In genomic region chr16:67191995-67192681, GRCh38 we compare ENCODE assay signal across 8 cellular contexts. TPM values are rescaled to one million over a fixed set of nuclear protein-coding genes. Genes with fewer than 3 reads are reported as not detected.
DNase-seq lines count a peak whose midpoint lies in the region; ATAC-seq, FAIRE-seq and TF ChIP-seq lines count a peak whose summit lies in the region.

Gene E2F4, plus strand, starts transcription at chr16:67192155. Its CDS starts 73 bp downstream, at chr16:67192228.

- H3K23ac ChIP-seq in H1 (ENCODE audit: insufficient read length): no peak within 1 kb of the TSS

- no peak within 1 kb of the TSS for H2AK5ac ChIP-seq in H1 (ENCODE audit: low read depth, low read length)

- CTCF ChIA-PET in CD8-positive, alpha-beta memory T cell (lab: Charles Lee): interaction anchor here (0.6 to 1.7 kb wide), 5 partner anchors 29 to 174 kb away, joined by 3 to 8 read pairs (median 3); partner anchors contain the start of gene SLC9A5
- CTCF ChIA-PET in H1 (lab: Charles Lee; ENCODE audit: partially characterized antibody): interaction anchor here (0.5 to 8.7 kb wide), 10 partner anchors 10 to 868 kb away, joined by 3 to 111 read pairs (median 4); no protein-coding TSS in a partner anchor

- peaks cover 34 to 56% (median 52%) of the 10 kb centered on the region in 3 donors for H3K4me1 Mint-ChIP-seq in CD8-positive, alpha-beta memory T cell

- DNase-seq in CD8-positive, alpha-beta memory T cell: peak; percentile 78 to 90 (median 81)
- DNase-seq in HPDE6-E6E7 (ENCODE audit: extremely low spot score): peak; percentile 88
- DNase-seq in NOMO-1 treated with dmso at 0.1 percent for 144 hours (lab: John Stamatoyannopoulos, UW; ENCODE audit: unreplicated experiment): peak; percentile 93
- peak; percentile 69 to 81 (median 70) for DNase-seq in activated CD8-positive, alpha-beta memory T cell treated with anti-CD3 and anti-CD28 coated beads for 48 hours (ENCODE audit: low read depth in 2 of 3, low spot score in 2 of 3)
- DNase-seq in H1 (ENCODE audit: low read depth in 1 of 2, low spot score in 2 of 2): peak in 1 of 2 experiments; percentile 88
- DNase-seq in mesenteric fat pad (ENCODE audit: low spot score): peak; percentile 96
- DNase-seq in stimulated activated CD8-positive, alpha-beta memory T cell treated with anti-CD3 and anti-CD28 coated beads, Interleukin-15, amount 100 ng/mL, for 1 hour (ENCODE audit: low read depth): peak; percentile 69

- H3K79me2 ChIP-seq in H1 (ENCODE audit: control insufficient read depth in 1 of 2, insufficient read depth in 2 of 2, low read length in 2 of 2): peaks cover 8 to 17% of the 10 kb centered on the region in 2 experiments

- peaks cover 10% of the 10 kb centered on the region for H3K79me1 ChIP-seq in H1 (ENCODE audit: low read depth, low read length)

- H3K9me3 Mint-ChIP-seq in CD8-positive, alpha-beta memory T cell: no peaks in the 10 kb centered on the region

- peak within 1 kb of the TSS; percentile 61 for H4K91ac ChIP-seq in H1 (replicated peaks; ENCODE audit: insufficient read length, low read length)

- TF ChIP-seq RAD21 in H1 (IDR thresholded peaks at IDR 0.05 in 1 of 2, conservative IDR thresholded peaks at IDR 0.05 in 1 of 2; ENCODE audit: low read depth in 2 of 2, low read length in 2 of 2): no peak

- peak within 1 kb of the TSS; percentile 75 to 91 (median 81) for H3K9ac ChIP-seq in H1 (replicated peaks in 1 of 4; ENCODE audit: extremely low read depth in 1 of 4, low read depth in 3 of 4, low read length in 3 of 4)

- peak within 1 kb of the TSS; percentile 84 for H3K4me3 ChIP-seq in CD8-positive, alpha-beta memory T cell (ENCODE audit: low read length)
- peak within 1 kb of the TSS; percentile 96 to 99 (median 98) for H3K4me3 ChIP-seq in H1 (ENCODE audit: extremely low read depth in 1 of 4, insufficient read depth in 2 of 4, low read depth in 3 of 4, low read length in 4 of 4)

- peaks cover 8 to 45% (median 11%) of the 10 kb centered on the region in 3 donors for H3K36me3 Mint-ChIP-seq in CD8-positive, alpha-beta memory T cell

- H3K27me3 ChIP-seq in CD8-positive, alpha-beta memory T cell (ENCODE audit: insufficient read depth, low read length, poor library complexity, severe bottlenecking): no peaks in the 10 kb centered on the region
- no peaks in the 10 kb centered on the region for H3K27me3 ChIP-seq in H1 (replicated peaks in 1 of 4; ENCODE audit: control insufficient read depth in 3 of 4, extremely low read depth in 1 of 4, insufficient read depth in 3 of 4, low read length in 3 of 4)

- peak within 1 kb of the TSS; percentile 84 to 95 (median 91) for H3K4me3 Mint-ChIP-seq in CD8-positive, alpha-beta memory T cell

- H3K27me3 Mint-ChIP-seq in CD8-positive, alpha-beta memory T cell: no peaks in the 10 kb centered on the region

- no peak within 1 kb of the TSS for H2BK20ac ChIP-seq in H1 (ENCODE audit: low read length)

- H3K27ac Mint-ChIP-seq in CD8-positive, alpha-beta memory T cell: peak within 1 kb of the TSS; percentile 79 to 98 (median 94)

- H3K23me2 ChIP-seq in H1 (ENCODE audit: low read depth, low read length): peaks cover 7% of the 10 kb centered on the region

- 0 out of 3 replicates have a peak, but pooled peaks of 1 of the 2 experiments have one; percentile 74 for TF ChIP-seq EP300 in H1 (IDR thresholded peaks at IDR 0.05; ENCODE audit: borderline replicate concordance in 1 of 2, low read depth in 2 of 2, low read length in 2 of 2)

- peaks cover 4 to 20% of the 10 kb centered on the region in 2 experiments for H4K20me1 ChIP-seq in H1 (replicated peaks in 1 of 2; ENCODE audit: control insufficient read depth in 1 of 2, insufficient read depth in 2 of 2, low read length in 2 of 2)

- H3K4me1 ChIP-seq in CD8-positive, alpha-beta memory T cell (ENCODE audit: insufficient read depth, low read length): peaks cover 24% of the 10 kb centered on the region
- peaks cover 0 to 7% (median 2%) of the 10 kb centered on the region in 4 experiments; a peak in 4 of 7 replicates for H3K4me1 ChIP-seq in H1 (replicated peaks in 1 of 4; ENCODE audit: control insufficient read depth in 3 of 4, insufficient read depth in 4 of 4, low read length in 3 of 4)

- H2BK15ac ChIP-seq in H1 (ENCODE audit: low read length): no peak within 1 kb of the TSS

- POLR2A ChIA-PET in CD8-positive, alpha-beta memory T cell (lab: Charles Lee): interaction anchor here (1.3 to 1.5 kb wide), 2 partner anchors 52 to 164 kb away, joined by 4 to 9 read pairs; no protein-coding TSS in a partner anchor
- POLR2A ChIA-PET in H1 (lab: Charles Lee; ENCODE audit: partially characterized antibody): interaction anchor here (0.5 to 1.4 kb wide), 6 partner anchors 16 to 449 kb away, joined by 3 to 5 read pairs (median 4); no protein-coding TSS in a partner anchor

- no peak within 1 kb of the TSS for H3K14ac ChIP-seq in H1 (ENCODE audit: insufficient read length)

- 0 out of 4 replicates have a peak, but pooled peaks of 1 of the 3 experiments have one; percentile 0 for TF ChIP-seq CTCF in H1 (IDR thresholded peaks at IDR 0.05; ENCODE audit: control extremely low read depth in 1 of 3, insufficient read depth in 1 of 3, low read depth in 1 of 3, low read length in 3 of 3)

- peak in 1 of 2 experiments; percentile 51; a peak in 1 of 3 replicates for TF ChIP-seq POLR2A in H1 (IDR thresholded peaks at IDR 0.05; ENCODE audit: control extremely low read depth in 1 of 2, low read depth in 2 of 2, low read length in 2 of 2)

- no peaks in the 10 kb centered on the region for H3K9me3 ChIP-seq in CD8-positive, alpha-beta memory T cell (ENCODE audit: low read length)
- no peaks in the 10 kb centered on the region for H3K9me3 ChIP-seq in H1 (ENCODE audit: insufficient read depth in 2 of 2, low read depth in 1 of 2, low read length in 1 of 2)

- H2BK5ac ChIP-seq in H1 (ENCODE audit: low read depth, low read length): peak within 1 kb of the TSS; percentile 66; the same call in 1 of the 2 replicates

- 1% methylated on average over 45 of the region's 54 CpGs; no CpG with 5 or more reads in 1 of the 2 experiments for WGBS in H1 (ENCODE audit: extremely low coverage in 1 of 2, insufficient coverage in 1 of 2, insufficient read length in 1 of 2, insufficient replicate concordance in 2 of 2, low coverage in 1 of 2, low lambda C conversion rate in 2 of 2, missing lambda C conversion rate in 1 of 2), 2 experiments

- peak within 1 kb of the TSS; percentile 41 for H3K4ac ChIP-seq in H1 (replicated peaks; ENCODE audit: insufficient read length, low read depth, low read length)

- H4K8ac ChIP-seq in H1 (ENCODE audit: extremely low read depth, insufficient read depth, low read length): peak within 1 kb of the TSS; percentile 71

- FAIRE-seq in H1 (lab: Jason Lieb, UNC): peak; percentile 48

- H3K18ac ChIP-seq in H1 (ENCODE audit: extremely low read depth, low read length): peak within 1 kb of the TSS; percentile 75; the same call in 1 of the 2 replicates

- H3K36me3 ChIP-seq in CD8-positive, alpha-beta memory T cell (ENCODE audit: insufficient read depth, low read length): peaks cover 30% of the 10 kb centered on the region
- peaks cover 14 to 35% (median 28%) of the 10 kb centered on the region in 4 experiments for H3K36me3 ChIP-seq in H1 (ENCODE audit: control insufficient read depth in 2 of 4, insufficient read depth in 4 of 4, low read length in 3 of 4)

- no peak within 1 kb of the TSS; the same call in 1 of the 2 replicates for H2AFZ ChIP-seq in H1 (ENCODE audit: low read length)

- no peak within 1 kb of the TSS for H2BK120ac ChIP-seq in H1 (replicated peaks; ENCODE audit: low read depth, low read length)

- H2BK12ac ChIP-seq in H1 (ENCODE audit: low read depth, low read length): 0 out of 2 replicates have a peak within 1 kb of the TSS, but pooled peaks have one; percentile 45

- peak within 1 kb of the TSS; percentile 93 to 94 for H3K4me2 ChIP-seq in H1 (ENCODE audit: insufficient read depth in 1 of 2, low read depth in 2 of 2, low read length in 2 of 2)

- ATAC-seq in GM19452 (IDR thresholded peaks at IDR 0.05; ENCODE audit: unreplicated experiment): peak; percentile 82

- peak within 1 kb of the TSS; percentile 47 for H3K56ac ChIP-seq in H1 (replicated peaks; ENCODE audit: insufficient read length, low read depth, low read length)

- peak within 1 kb of the TSS; percentile 90 for H4K5ac ChIP-seq in H1 (ENCODE audit: insufficient read length, low read depth, low read length)

- peak within 1 kb of the TSS; percentile 81 for H3K27ac ChIP-seq in CD8-positive, alpha-beta memory T cell (ENCODE audit: low read depth, low read length)
- H3K27ac ChIP-seq in H1 (ENCODE audit: low read depth, low read length): peak within 1 kb of the TSS; percentile 41

TF ChIP-seq in H1, 55 proteins besides CTCF, POLR2A, EP300 and RAD21 (continues in another document):
- 0 out of 4 replicates have a peak, but pooled peaks of 1 of the 2 experiments have one; percentile 77 for TF ChIP-seq HDAC2 (IDR thresholded peaks at IDR 0.05; ENCODE audit: borderline replicate concordance in 1 of 2, low read depth in 2 of 2, low read length in 2 of 2)
- TF ChIP-seq ATF3 (IDR thresholded peaks at IDR 0.05; ENCODE audit: insufficient read depth, low read depth, low read length): no peak
- 0 out of 2 replicates have a peak, but pooled peaks have one; percentile 34 for TF ChIP-seq CHD2 (IDR thresholded peaks at IDR 0.05; ENCODE audit: low read length)
- peak; percentile 62; the same call in 1 of the 2 replicates for TF ChIP-seq CREB1 (IDR thresholded peaks at IDR 0.05)
- no peak for TF ChIP-seq TCF12 (IDR thresholded peaks at IDR 0.05; ENCODE audit: low read depth, low read length)
- peak; percentile 74 for TF ChIP-seq SAP30 (IDR thresholded peaks at IDR 0.05; ENCODE audit: insufficient read depth, insufficient replicate concordance, low read length)
- TF ChIP-seq KDM1A (IDR thresholded peaks at IDR 0.05; ENCODE audit: borderline replicate concordance, low read length): no peak
- TF ChIP-seq CTBP2 (IDR thresholded peaks at IDR 0.05; ENCODE audit: borderline replicate concordance, insufficient read depth, insufficient read length, low read length): no peak

RNA-seq across cellular contexts. Expression of gene E2F4, which starts in this region (rescaled TPM):
- total RNA-seq in CD8-positive, alpha-beta memory T cell: 100 to 1,000 TPM; 137 to 139 TPM
- polyA plus RNA-seq in CD8-positive, alpha-beta memory T cell: 86.0 TPM
- total RNA-seq in H1 (2021; fragmentation: NEBNext Ultra II Directional; extraction: Animal tissue kit (Norgen Biotek cat#: 25700)): 78.0 and 79.9 TPM in 2 replicates
- polyA plus RNA-seq in H1 (2011; rRNA removed): 157 and 194 TPM in 2 replicates
- polyA plus RNA-seq in H1 (2011; cell fraction: cytosol; rRNA removed): 134 TPM
- polyA plus RNA-seq in H1 (2011; cell fraction: nucleus; rRNA removed): 285 TPM
- 78.1 to 93.8 TPM (median 86.1 TPM) in 4 replicates for polyA plus RNA-seq in H1 (2012, experiment 1 of 2)
- 88.7 TPM for polyA plus RNA-seq in H1 (2012, experiment 2 of 2)
- polyA plus RNA-seq in H1 (2013, experiment 1 of 2): 55.2 TPM
- polyA plus RNA-seq in H1 (2013, experiment 2 of 2): 51.2 TPM
- polyA minus RNA-seq in H1 (2011; rRNA and poly(A)+ RNA removed): 87.0 and 93.0 TPM in 2 replicates
- polyA minus RNA-seq in H1 (2011; cell fraction: cytosol; rRNA and poly(A)+ RNA removed): 54.8 TPM
- 74.9 TPM for polyA minus RNA-seq in H1 (2011; cell fraction: nucleus; rRNA and poly(A)+ RNA removed)
- total RNA-seq in mesenteric fat pad: 68.4 TPM
